ENCODE assay signal across 1 cellular context in genomic region chr6:30723843-30724741, GRCh38.
TF ChIP-seq lines count a peak whose summit lies in the region.

No MANE protein-coding gene starts in this region.

TF ChIP-seq in K562, 482 proteins besides CTCF, POLR2A, EP300 and RAD21:
- TF ChIP-seq POLR2G (IDR thresholded peaks at IDR 0.05; ENCODE audit: low read depth, low read length), result peak; percentile 47
- 0 out of 2 replicates have a peak, but pooled peaks have one; percentile 27 for TF ChIP-seq ZNF431 (CRISPR knock-in tag; IDR thresholded peaks at IDR 0.05)
- TF ChIP-seq THRAP3 (IDR thresholded peaks at IDR 0.05; ENCODE audit: borderline replicate concordance), result peak; percentile 87
- TF ChIP-seq RBFOX2 (IDR thresholded peaks at IDR 0.05; ENCODE audit: low read depth, low read length), result peak; percentile 54
- peak; percentile 47 for TF ChIP-seq RBM22 (IDR thresholded peaks at IDR 0.05; ENCODE audit: low read depth, low read length, poor library complexity, severe bottlenecking)
- TF ChIP-seq ZKSCAN1 (IDR thresholded peaks at IDR 0.05; ENCODE audit: low read depth, low read length), result peak; percentile 88
- 0 out of 2 replicates have a peak, but pooled peaks have one; percentile 4 for TF ChIP-seq SUPT5H (IDR thresholded peaks at IDR 0.05)
- 0 out of 2 replicates have a peak, but pooled peaks have one; percentile 57 for TF ChIP-seq POLR2AphosphoS5 (IDR thresholded peaks at IDR 0.05; ENCODE audit: control insufficient read depth, insufficient read depth, low read depth, low read length)
- peak; percentile 30 for TF ChIP-seq RBM25 (IDR thresholded peaks at IDR 0.05; ENCODE audit: low read depth, low read length, severe bottlenecking)
TF ChIP-seq in K562: peak in this region for 9; not testable (repeated sequence) for 473.
